ENCODE assay signal across 1 cellular context in genomic region chr12:113794774-113795173, GRCh38.
TF ChIP-seq lines count a peak whose summit lies in the region.

No MANE protein-coding gene starts in this region.

TF ChIP-seq in K562, 482 proteins besides CTCF, POLR2A, EP300 and RAD21 (continued from another document and continues in another):
- no peak for TF ChIP-seq CUX1 (CRISPR knock-in tag; IDR thresholded peaks at IDR 0.05)
- peak; percentile 85 for TF ChIP-seq ZNF444 (CRISPR knock-in tag; IDR thresholded peaks at IDR 0.05)
- TF ChIP-seq ZFP91 (CRISPR knock-in tag; IDR thresholded peaks at IDR 0.05), result no peak
- TF ChIP-seq PBX2 (CRISPR knock-in tag; IDR thresholded peaks at IDR 0.05; ENCODE audit: low read depth), result no peak
- no peak for TF ChIP-seq PBX2 (tag; conservative IDR thresholded peaks at IDR 0.05; ENCODE audit: low read depth)
- TF ChIP-seq DMBX1 (CRISPR knock-in tag; IDR thresholded peaks at IDR 0.05; ENCODE audit: borderline replicate concordance), result no peak
- TF ChIP-seq KAT8 (IDR thresholded peaks at IDR 0.05; ENCODE audit: low read depth), result no peak
- no peak for TF ChIP-seq FOXM1 (IDR thresholded peaks at IDR 0.05; ENCODE audit: low read depth)
- no peak for TF ChIP-seq FOXM1 (CRISPR knock-in tag; IDR thresholded peaks at IDR 0.05; ENCODE audit: low read depth)
- TF ChIP-seq HDAC2 (IDR thresholded peaks at IDR 0.05), result no peak
- TF ChIP-seq HMBOX1 (IDR thresholded peaks at IDR 0.05), result peak; percentile 50; the same call in 1 of the 2 replicates
- peak; percentile 39; the same call in 1 of the 2 replicates for TF ChIP-seq FOSL1 (tag; conservative IDR thresholded peaks at IDR 0.05)
- no peak for TF ChIP-seq RBM34 (IDR thresholded peaks at IDR 0.05; ENCODE audit: borderline replicate concordance, insufficient read depth, low read length)
- no peak for TF ChIP-seq ZNF77 (CRISPR knock-in tag; IDR thresholded peaks at IDR 0.05)
- TF ChIP-seq ARID1B (IDR thresholded peaks at IDR 0.05), result peak; percentile 82
- no peak for TF ChIP-seq ZNF184 (CRISPR knock-in tag; IDR thresholded peaks at IDR 0.05)
- no peak for TF ChIP-seq HDGF (IDR thresholded peaks at IDR 0.05)
- no peak for TF ChIP-seq CREB5 (CRISPR knock-in tag; IDR thresholded peaks at IDR 0.05)
- no peak for TF ChIP-seq ZNF695 (CRISPR knock-in tag; IDR thresholded peaks at IDR 0.05)
- no peak for TF ChIP-seq XRCC4 (IDR thresholded peaks at IDR 0.05; ENCODE audit: extremely low read depth, insufficient read depth, insufficient read length)
- TF ChIP-seq HMG20B (CRISPR knock-in tag; IDR thresholded peaks at IDR 0.05), result no peak
- no peak for TF ChIP-seq ETV5 (CRISPR knock-in tag; IDR thresholded peaks at IDR 0.05; ENCODE audit: low read depth)
- no peak for TF ChIP-seq MBD1 (CRISPR knock-in tag; IDR thresholded peaks at IDR 0.05)
- TF ChIP-seq CCNT2 (IDR thresholded peaks at IDR 0.05; ENCODE audit: borderline replicate concordance, extremely low read depth, insufficient read length, low read depth, low read length), result no peak
- TF ChIP-seq NRF1 (conservative IDR thresholded peaks at IDR 0.05 in 1 of 2, IDR thresholded peaks at IDR 0.05 in 1 of 2), result no peak
- TF ChIP-seq MAFK (IDR thresholded peaks at IDR 0.05; ENCODE audit: low read length), result no peak
- peak; percentile 81 for TF ChIP-seq VEZF1 (CRISPR knock-in tag; IDR thresholded peaks at IDR 0.05)
- no peak for TF ChIP-seq SIRT6 (IDR thresholded peaks at IDR 0.05; ENCODE audit: low read depth, low read length)
- no peak for TF ChIP-seq E2F4 (CRISPR knock-in tag; IDR thresholded peaks at IDR 0.05; ENCODE audit: low read depth)
- no peak for TF ChIP-seq NONO (IDR thresholded peaks at IDR 0.05; ENCODE audit: low read depth in 2 of 2, low read length in 1 of 2)
- TF ChIP-seq TEAD2 (tag; IDR thresholded peaks at IDR 0.05), result no peak
- no peak for TF ChIP-seq GTF2A2 (tag; IDR thresholded peaks at IDR 0.05)
- no peak for TF ChIP-seq ZNF609 (CRISPR knock-in tag; IDR thresholded peaks at IDR 0.05; ENCODE audit: borderline replicate concordance)
- TF ChIP-seq ZNF280B (CRISPR knock-in tag; IDR thresholded peaks at IDR 0.05), result no peak
- no peak for TF ChIP-seq SPI1 (IDR thresholded peaks at IDR 0.05; ENCODE audit: borderline replicate concordance, low read depth, low read length)
- no peak for TF ChIP-seq NFIC (IDR thresholded peaks at IDR 0.05)
- TF ChIP-seq NR3C1 (CRISPR knock-in tag; IDR thresholded peaks at IDR 0.05), result no peak
